ENCODE assay signal across 12 cellular contexts in genomic region chr20:38023181-38024085, GRCh38. TPM values are rescaled to one million over a fixed set of nuclear protein-coding genes. Genes with fewer than 3 reads are reported as not detected.
A peak's percentile ranks its signal among the peaks of the same experiment; 100 is the strongest.
DNase-seq lines count a peak whose midpoint lies in the region; ATAC-seq, FAIRE-seq and TF ChIP-seq lines count a peak whose summit lies in the region.
"Had no signal": no experiment of that assay in that cellular context is flagged by ENCODE, and none has a peak within 500 bp of the region (broad histone marks: within the 10 kb centered on the region; RNA-seq: fewer than 3 reads in every experiment).

No MANE protein-coding gene starts in this region.

- H3K4me3 Mint-ChIP-seq in endodermal cell, result no peak overlapping the region
- H3K4me3 Mint-ChIP-seq: immature natural killer cell, T-helper 17 cell had no signal

- no peak overlapping the region for H3K27ac ChIP-seq in endodermal cell (ENCODE audit: low read depth, low read length)

- no peak for ATAC-seq in HG02642 (IDR thresholded peaks at IDR 0.05; ENCODE audit: poor library complexity, unreplicated experiment)
- ATAC-seq: T-helper 17 cell had no signal

- H3K36me3 ChIP-seq in endodermal cell (ENCODE audit: control insufficient read depth, insufficient read depth, low read length), result peaks cover 15% of the 10 kb centered on the region

- peaks cover 4% of the 10 kb centered on the region for H3K4me1 Mint-ChIP-seq in endodermal cell

- no peaks in the 10 kb centered on the region for H3K27me3 ChIP-seq in endodermal cell (ENCODE audit: control insufficient read depth, insufficient read depth, low read length, poor library complexity, severe bottlenecking)

- FAIRE-seq in GM18507 (lab: Jason Lieb, UNC), result peak; percentile 70

- H3K4me1 ChIP-seq in endodermal cell (ENCODE audit: control insufficient read depth, insufficient read depth, low read length), result no peaks in the 10 kb centered on the region

- no peak overlapping the region for H3K4me3 ChIP-seq in endodermal cell (ENCODE audit: low read length)

- peaks cover 23% of the 10 kb centered on the region for H3K36me3 Mint-ChIP-seq in endodermal cell (ENCODE audit: low read depth)

- no peaks in the 10 kb centered on the region for H3K27me3 Mint-ChIP-seq in endodermal cell (ENCODE audit: insufficient read depth)
- H3K27me3 Mint-ChIP-seq: T-helper 17 cell had no signal

- peaks cover 15% of the 10 kb centered on the region for H3K9me3 ChIP-seq in endodermal cell (ENCODE audit: control insufficient read depth, low read length)

- DNase-seq in GM18507 (ENCODE audit: extremely low spot score, insufficient read length, low read depth) (no peak), NCI-H2029 (lab: John Stamatoyannopoulos, UW) (peak; percentile 22), dermis blood vessel endothelial cell (peak; percentile 65), renal cortical epithelial cell (ENCODE audit: low read depth) (peak; percentile 93), DMS153 treated with DMSO at 0.1 percent for 48 hours (lab: John Stamatoyannopoulos, UW; ENCODE audit: unreplicated experiment) (no peak), endodermal cell (no peak), hypothalamus (lab: John Stamatoyannopoulos, UW) (no peak)
- DNase-seq: effector CD4-positive, alpha-beta T cell; immature natural killer cell; NCI-H1930; T-helper 17 cell had no signal

- 89 to 94% methylated on average over 5 of the region's 5 CpGs for WGBS in endodermal cell (ENCODE audit: insufficient coverage in 1 of 2, insufficient read length in 1 of 2), 2 experiments

- no peak overlapping the region for H3K27ac Mint-ChIP-seq in endodermal cell
- H3K27ac Mint-ChIP-seq: immature natural killer cell had no signal

- TF ChIP-seq CTCF in endodermal cell (conservative IDR thresholded peaks at IDR 0.05), result no peak

- no peak overlapping the region for H3K9ac ChIP-seq in endodermal cell (ENCODE audit: extremely low read depth, low read length, poor library complexity, severe bottlenecking)

- H3K9me3 Mint-ChIP-seq in endodermal cell, result peaks cover 16% of the 10 kb centered on the region

RNA-seq across cellular contexts. Expression of gene TTI1, which starts 9.8 kb away (rescaled TPM):
- total RNA-seq in dermis blood vessel endothelial cell (18.5 and 22.2 TPM in 2 replicates), renal cortical epithelial cell (14.4 and 20.6 TPM in 2 replicates), endodermal cell (10 to 100 TPM; 37.5 to 56.2 TPM)
- 46.2 TPM for polyA plus RNA-seq in endodermal cell (2013, experiment 1 of 2)
- polyA plus RNA-seq in endodermal cell (2013, experiment 2 of 2), result 37.1 TPM

RNA-seq across cellular contexts. Expression of gene RPRD1B, which starts 10.1 kb away (rescaled TPM):
- total RNA-seq in dermis blood vessel endothelial cell (17.7 and 22.1 TPM in 2 replicates), renal cortical epithelial cell (10.1 and 21.3 TPM in 2 replicates), endodermal cell (10 to 100 TPM; 22.1 to 29.6 TPM)
- polyA plus RNA-seq in endodermal cell (2013, experiment 1 of 2), result 31.6 TPM
- polyA plus RNA-seq in endodermal cell (2013, experiment 2 of 2), result 27.7 TPM

Comparison
In these comparisons a context has a peak if more than half of its experiments do, and no peak if none do; other contexts are left out.
1. DNase-seq: peak in NCI-H2029 (single experiment), dermis blood vessel endothelial cell (single experiment) and renal cortical epithelial cell (single experiment); none in GM18507 (single experiment), DMS153 treated with DMSO at 0.1 percent for 48 hours (single experiment), endodermal cell (single experiment) and hypothalamus (0 of 51).